ENCODE assay signal across 18 cellular contexts in the genomic region with DNA sequence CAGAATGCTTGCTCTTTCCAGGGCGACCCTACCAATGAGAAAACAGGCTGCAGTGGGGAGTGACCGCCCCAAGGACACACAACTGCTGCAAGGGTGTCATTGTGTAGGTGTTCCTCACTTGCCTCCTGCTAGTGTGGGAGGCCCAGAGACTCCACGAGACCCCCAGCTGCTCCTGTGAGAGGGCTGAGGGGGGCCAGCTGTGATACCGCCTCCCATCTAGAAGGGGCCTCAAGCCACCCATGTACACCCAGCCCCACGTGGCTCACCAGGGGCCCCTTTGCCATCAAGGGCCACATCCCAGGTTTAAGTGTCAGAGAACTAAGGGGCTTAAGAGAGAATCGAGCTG.
"Had no signal": no experiment of that assay in that cellular context is flagged by ENCODE, and none has a peak within 500 bp of the region (broad histone marks: within the 10 kb centered on the region; RNA-seq: fewer than 3 reads in every experiment).

No MANE protein-coding gene starts in this region.

- ATAC-seq: heart right ventricle; left lung; stimulated activated naive B cell treated with anti-CD40 and anti-IgM and Interleukin-4, amounts not matched to agents 10 μg/mL and 1 μg/mL and 100 μg/mL, for 72 hours had no signal

- H3K4me3 Mint-ChIP-seq: activated B cell treated with CpG ODN at 0.5 μM for 24 hours; activated naive CD8-positive, alpha-beta T cell treated with anti-CD3 and anti-CD28 coated beads, Interleukin-2, amount 10 ng/mL, durations not matched to agents 7 days and 5 days had no signal

- H3K27ac ChIP-seq: left lung, neutrophil, SJSA1, spleen had no signal

- H3K27me3 ChIP-seq: right atrium auricular region, SJSA1 had no signal

- H3K4me1 Mint-ChIP-seq: activated B cell treated with CpG ODN at 0.5 μM for 24 hours had no signal

- H3K36me3 ChIP-seq: heart right ventricle, left lung, neutrophil, right atrium auricular region, SJSA1, spleen, transverse colon had no signal

- FAIRE-seq: colon, keratinocyte had no signal

- H3K9me3 ChIP-seq: neutrophil had no signal

- H3K27ac Mint-ChIP-seq: activated B cell treated with CpG ODN at 0.5 μM for 24 hours; activated naive CD8-positive, alpha-beta T cell treated with anti-CD3 and anti-CD28 coated beads, Interleukin-2, amount 10 ng/mL, durations not matched to agents 7 days and 5 days; stimulated activated naive B cell treated with anti-CD40 and anti-IgM and Interleukin-4, amounts not matched to agents 10 μg/mL and 1 μg/mL and 100 μg/mL, for 72 hours had no signal

- DNase-seq: activated B cell treated with CpG ODN at 0.5 μM for 24 hours; activated effector memory CD4-positive, alpha-beta T cell treated with Interleukin-2 at 50 U/mL for 16 hours; activated naive CD8-positive, alpha-beta T cell treated with anti-CD3 and anti-CD28 coated beads, Interleukin-2, amount 10 ng/mL, durations not matched to agents 7 days and 5 days; activated T-cell treated with anti-CD3 and anti-CD28 coated beads, Interleukin-2, amount 50 U/mL, for 1 hour; aorta; foreskin melanocyte; heart right ventricle; spleen; stimulated activated CD4-positive, alpha-beta T cell treated with anti-CD3 and anti-CD28 coated beads, Interleukin-1b, Interleukin-23, amount 100 ng/mL, for 48 hours; stimulated activated naive B cell treated with anti-CD40 and anti-IgM and Interleukin-4, amounts not matched to agents 10 μg/mL and 1 μg/mL and 100 μg/mL, for 72 hours; substantia nigra had no signal

- H3K4me3 ChIP-seq: left lung, right atrium auricular region, SJSA1 had no signal
